Comparison of ENCODE assay signal across 19 cellular contexts in the genomic region with DNA sequence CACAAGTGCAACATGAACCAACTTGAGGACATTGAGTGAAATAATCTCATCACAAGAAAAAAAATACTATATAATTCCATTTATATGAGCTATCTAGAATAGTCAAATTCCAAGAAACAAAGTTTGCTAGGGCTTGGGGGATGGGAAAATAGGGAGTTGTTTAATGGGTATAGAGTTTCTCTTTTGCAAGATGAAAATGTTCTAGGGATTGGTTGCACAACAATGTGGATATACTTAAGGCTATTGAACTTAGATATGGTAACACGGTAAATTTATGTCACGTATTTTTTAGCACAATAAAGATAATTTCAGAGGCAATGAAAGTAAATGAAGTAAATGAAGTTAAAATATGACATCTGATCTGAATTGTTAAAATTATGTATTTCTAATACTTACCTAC.
"Had no signal": no experiment of that assay in that cellular context is flagged by ENCODE, and none has a peak within 500 bp of the region (broad histone marks: within the 10 kb centered on the region; RNA-seq: fewer than 3 reads in every experiment).

No MANE protein-coding gene starts in this region.

- ATAC-seq: left cardiac atrium; mucosa of descending colon; natural killer cell treated with Interleukin-12 subunit alpha and Interleukin-12 subunit beta and Interleukin-15 and Interleukin-18, amount 100 ng/mL, for 72 hours; pancreas; sciatic nerve; stimulated activated effector memory CD8-positive, alpha-beta T cell treated with anti-CD3 and anti-CD28 coated beads, Interleukin-12 subunit alpha, Interleukin-12 subunit beta, amount 100 ng/mL, for 72 hours had no signal

- H3K4me1 ChIP-seq: pancreas, thyroid gland had no signal

- FAIRE-seq: pancreas had no signal

- H3K27ac ChIP-seq: dorsolateral prefrontal cortex, neutrophil, pancreas, stomach, thyroid gland had no signal

- DNase-seq: dorsolateral prefrontal cortex; effector CD4-positive, alpha-beta T cell; foreskin melanocyte; head of caudate nucleus; left cardiac atrium; mesenchymal stem cell; mucosa of descending colon; naive B cell; pancreas; stimulated activated CD4-positive, alpha-beta T cell treated with anti-CD3 and anti-CD28 coated beads, Interleukin-2, amount 100 ng/mL, for 24 hours; stimulated activated CD4-positive, alpha-beta T cell treated with anti-CD3 and anti-CD28 coated beads, Interleukin-4, amount 100 ng/mL, for 24 hours; stimulated activated naive CD4-positive, alpha-beta T cell treated with Interleukin-2 at 50 U/mL for 16 hours; stomach; thyroid gland; trophoblast cell had no signal

- H3K4me3 ChIP-seq: dorsolateral prefrontal cortex, mucosa of descending colon, pancreas, stomach, thyroid gland had no signal

- H3K9me3 ChIP-seq: mucosa of descending colon, neutrophil, pancreas, stomach, thyroid gland had no signal

- H3K36me3 ChIP-seq: pancreas had no signal

- H3K27me3 ChIP-seq: dorsolateral prefrontal cortex, neutrophil, pancreas, stomach, thyroid gland had no signal
